Comparison of ENCODE assay signal across 8 cellular contexts in genomic region chr19:21463449-21464105, GRCh38. TPM values are rescaled to one million over a fixed set of nuclear protein-coding genes. Genes with fewer than 3 reads are reported as not detected.
A peak's percentile ranks its signal among the peaks of the same experiment; 100 is the strongest.
DNase-seq lines count a peak whose midpoint lies in the region; ATAC-seq and TF ChIP-seq lines count a peak whose summit lies in the region.

No MANE protein-coding gene starts in this region.

- no peak overlapping the region for H2BK120ac ChIP-seq in IMR-90 (ENCODE audit: low read depth, low read length)

- peaks cover 10% of the 10 kb centered on the region for H3K9me3 Mint-ChIP-seq in activated CD8-positive, alpha-beta T cell treated with anti-CD3 and anti-CD28 coated beads for 36 hours

- H3K4me3 ChIP-seq in IMR-90 (ENCODE audit: insufficient read depth, low read depth, low read length) (no peak overlapping the region), heart right ventricle (peak overlapping the region; percentile 8 to 49 (median 34)), psoas muscle (peak overlapping the region; percentile 39)

- H2AFZ ChIP-seq in IMR-90 (replicated peaks; ENCODE audit: low read length, poor library complexity), result peak overlapping the region; percentile 63

- peaks cover 19% of the 10 kb centered on the region for H3K36me3 Mint-ChIP-seq in activated CD8-positive, alpha-beta T cell treated with anti-CD3 and anti-CD28 coated beads for 36 hours (ENCODE audit: low read depth)

- CTCF ChIA-PET in IMR-90 (lab: Yijun Ruan, JAX), result interaction anchor here (0.5 kb wide), 1 partner anchor 476 kb away, joined by 7 read pairs; no protein-coding TSS in a partner anchor
- CTCF ChIA-PET in activated CD8-positive, alpha-beta T cell treated with anti-CD3 and anti-CD28 coated beads for 36 hours (lab: Charles Lee), result no interaction called here

- no peak overlapping the region for H3K9ac ChIP-seq in IMR-90 (ENCODE audit: low read depth, low read length)

- no peak overlapping the region for H4K5ac ChIP-seq in IMR-90 (ENCODE audit: low read depth, low read length)

- H3K27ac Mint-ChIP-seq in activated CD8-positive, alpha-beta T cell treated with anti-CD3 and anti-CD28 coated beads for 36 hours, result peak overlapping the region; percentile 87

- DNase-seq in DMS53 (lab: John Stamatoyannopoulos, UW) (peak; percentile 96), IMR-90 (no peak), heart right ventricle (peak; percentile 38 to 44), psoas muscle (peak in 1 of 2 donors; percentile 58), KBM-7 (no peak)
- peak; percentile 88 for DNase-seq in activated CD8-positive, alpha-beta T cell treated with anti-CD3 and anti-CD28 coated beads for 36 hours
- DNase-seq in NK-92 treated with Interleukin-12 subunit alpha and Interleukin-12 subunit beta, amount 100 ng/mL, for 24 hours (lab: John Stamatoyannopoulos, UW), result no peak

- no peak overlapping the region for H2BK5ac ChIP-seq in IMR-90 (ENCODE audit: low read depth, low read length, poor library complexity, severe bottlenecking)

- no peak overlapping the region for H3K56ac ChIP-seq in IMR-90 (ENCODE audit: extremely low read depth, insufficient read depth, low read length)

- H2BK15ac ChIP-seq in IMR-90 (ENCODE audit: low read depth, low read length), result no peak overlapping the region

- H3K4me3 Mint-ChIP-seq in activated CD8-positive, alpha-beta T cell treated with anti-CD3 and anti-CD28 coated beads for 36 hours, result peak overlapping the region; percentile 88

- ATAC-seq in IMR-90 (ENCODE audit: low read depth) (no peak), heart right ventricle (peak; percentile 78 to 98 (median 89)), psoas muscle (peak in 2 of 4 donors; percentile 65 to 71), GM19035 (IDR thresholded peaks at IDR 0.05; ENCODE audit: unreplicated experiment) (no peak)
- peak; percentile 99 for ATAC-seq in activated CD8-positive, alpha-beta T cell treated with anti-CD3 and anti-CD28 coated beads for 36 hours

- no peaks in the 10 kb centered on the region for H3K27me3 ChIP-seq in IMR-90 (ENCODE audit: control insufficient read depth, insufficient read depth, low read length)
- H3K27me3 ChIP-seq in heart right ventricle, result peaks cover 0 to 14% (median 0%) of the 10 kb centered on the region in 7 donors
- peaks cover 0 to 8% (median 2%) of the 10 kb centered on the region in 3 donors for H3K27me3 ChIP-seq in psoas muscle (ENCODE audit: insufficient read depth in 3 of 3, low read length in 2 of 3)

- no peak overlapping the region for H3K14ac ChIP-seq in IMR-90 (replicated peaks; ENCODE audit: low read depth, low read length)

- H4K20me1 ChIP-seq in IMR-90 (ENCODE audit: insufficient read depth, low read length), result no peaks in the 10 kb centered on the region

- H3K4me2 ChIP-seq in IMR-90 (ENCODE audit: low read depth, low read length), result no peak overlapping the region

- H4K8ac ChIP-seq in IMR-90 (ENCODE audit: low read depth in 2 of 2, low read length in 2 of 2), result no peak overlapping the region

- no peaks in the 10 kb centered on the region for H3K36me3 ChIP-seq in IMR-90 (ENCODE audit: control insufficient read depth, insufficient read depth, low read length)
- no peaks in the 10 kb centered on the region for H3K36me3 ChIP-seq in heart right ventricle
- H3K36me3 ChIP-seq in psoas muscle (ENCODE audit: insufficient read depth in 1 of 2, low read depth in 1 of 2), result no peaks in the 10 kb centered on the region

- H4K91ac ChIP-seq in IMR-90 (ENCODE audit: insufficient read depth, low read depth, low read length), result no peak overlapping the region

- WGBS in IMR-90 (ENCODE audit: extremely low coverage in 2 of 2, insufficient read length in 1 of 2), 2 experiments, result 11% methylated on average over 5 of the region's 38 CpGs; no CpG with 5 or more reads in 1 of the 2 experiments
- 2% methylated on average over 38 of the region's 38 CpGs for WGBS in heart right ventricle, 2 donors
- 2 to 4% (median 3%) methylated on average over 35 to 38 of the region's 38 CpGs for WGBS in psoas muscle, 3 donors

- BruUV-seq in IMR-90 (replicated peaks; lab: Mats Ljungman, UMichigan), result no TSS peak

- H3K4me1 ChIP-seq in IMR-90 (ENCODE audit: control insufficient read depth, insufficient read depth, low read length), result no peaks in the 10 kb centered on the region
- no peaks in the 10 kb centered on the region for H3K4me1 ChIP-seq in heart right ventricle
- H3K4me1 ChIP-seq in psoas muscle, result no peaks in the 10 kb centered on the region

- H3K79me1 ChIP-seq in IMR-90 (ENCODE audit: low read depth in 1 of 2, low read length in 2 of 2), result no peaks in the 10 kb centered on the region

- dilution Hi-C loops in IMR-90 (cut with HindIII; ENCODE audit: low sequenced_read_pairs, unreplicated experiment), result no loop called here

- in situ Hi-C loops in IMR-90 (cut with MboI; ENCODE audit: low sequenced_read_pairs) (no loop called here), KBM-7 (cut with MboI; ENCODE audit: low pct_unique_long_range_greater_than_20kb, low sequenced_read_pairs) (no loop called here)

- no peaks in the 10 kb centered on the region for H3K4me1 Mint-ChIP-seq in activated CD8-positive, alpha-beta T cell treated with anti-CD3 and anti-CD28 coated beads for 36 hours (ENCODE audit: low read depth)

- intact Hi-C loops in IMR-90 (cut with micrococcal nuclease), result no loop called here
- intact Hi-C loops in activated CD8-positive, alpha-beta T cell treated with anti-CD3 and anti-CD28 coated beads for 36 hours (cut with micrococcal nuclease), result no loop called here
- intact Hi-C loops in heart right ventricle (cut with DNase I), result no loop called here
- intact Hi-C loops in psoas muscle (cut with DNase I), result no loop called here

- H3K9me3 ChIP-seq in IMR-90 (ENCODE audit: control insufficient read depth, insufficient read depth, low read length) (peaks cover 29% of the 10 kb centered on the region), heart right ventricle (peaks cover 0 to 23% (median 0%) of the 10 kb centered on the region in 11 donors), psoas muscle (peaks cover 3% of the 10 kb centered on the region)

- TF ChIP-seq CTCF in IMR-90 (conservative IDR thresholded peaks at IDR 0.05; ENCODE audit: low read depth, low read length) (no peak), heart right ventricle (IDR thresholded peaks at IDR 0.05) (no peak), psoas muscle (IDR thresholded peaks at IDR 0.05) (no peak)
- no peak for TF ChIP-seq CTCF in activated CD8-positive, alpha-beta T cell treated with anti-CD3 and anti-CD28 coated beads for 36 hours (IDR thresholded peaks at IDR 0.05)

- no peak overlapping the region for H2AK5ac ChIP-seq in IMR-90 (ENCODE audit: low read depth, low read length)

- POLR2A ChIA-PET in IMR-90 (lab: Charles Lee; ENCODE audit: unreplicated experiment), result interaction anchor here (0.6 kb wide), 1 partner anchor 470 kb away, joined by 5 read pairs; no protein-coding TSS in a partner anchor
- POLR2A ChIA-PET in activated CD8-positive, alpha-beta T cell treated with anti-CD3 and anti-CD28 coated beads for 36 hours (lab: Charles Lee), result interaction anchor here (1.0 to 1.4 kb wide), 2 partner anchors 11 to 42 kb away, joined by 4 read pairs; partner anchors contain the start of gene ZNF429

- TF ChIP-seq RAD21 in IMR-90 (IDR thresholded peaks at IDR 0.05; ENCODE audit: low read length), result no peak

- no peak for TF ChIP-seq POLR2A in IMR-90 (IDR thresholded peaks at IDR 0.05; ENCODE audit: low read depth, low read length)

- no peak overlapping the region for H3K23ac ChIP-seq in IMR-90 (ENCODE audit: low read depth, low read length)

- no peak overlapping the region for H2BK20ac ChIP-seq in IMR-90 (ENCODE audit: low read depth, low read length)

- peaks cover 5% of the 10 kb centered on the region for H3K27me3 Mint-ChIP-seq in activated CD8-positive, alpha-beta T cell treated with anti-CD3 and anti-CD28 coated beads for 36 hours

- no peak overlapping the region for H3K4ac ChIP-seq in IMR-90 (ENCODE audit: low read depth, low read length)

- H3K9me1 ChIP-seq in IMR-90 (ENCODE audit: insufficient read depth, low read length), result no peaks in the 10 kb centered on the region

- H3K18ac ChIP-seq in IMR-90 (ENCODE audit: low read depth, low read length), result no peak overlapping the region

- no peak overlapping the region for H3K27ac ChIP-seq in IMR-90 (ENCODE audit: insufficient read depth, low read length)
- H3K27ac ChIP-seq in heart right ventricle, result no peak overlapping the region
- no peak overlapping the region for H3K27ac ChIP-seq in psoas muscle

- no peak overlapping the region for H2AK9ac ChIP-seq in IMR-90 (replicated peaks; ENCODE audit: low read depth, low read length, poor library complexity)

TF ChIP-seq in IMR-90, 13 proteins besides CTCF, POLR2A, EP300 and RAD21 (continues in another document):
- no peak for TF ChIP-seq USF2 (IDR thresholded peaks at IDR 0.05; ENCODE audit: low read depth, low read length)
- no peak for TF ChIP-seq BHLHE40 (IDR thresholded peaks at IDR 0.05; ENCODE audit: low read depth, low read length)
- TF ChIP-seq RCOR1 (IDR thresholded peaks at IDR 0.05; ENCODE audit: insufficient replicate concordance, low read length), result no peak
- TF ChIP-seq MAFK (IDR thresholded peaks at IDR 0.05; ENCODE audit: low read depth, low read length), result no peak
- no peak for TF ChIP-seq ELK1 (IDR thresholded peaks at IDR 0.05; ENCODE audit: borderline replicate concordance, low read depth, low read length)

RNA-seq across cellular contexts. Expression of gene ZNF429, which starts 41.8 kb away (rescaled TPM):
- 4.3 and 5.3 TPM in 2 replicates for total RNA-seq in IMR-90 (2012; rRNA removed)
- 4.6 and 6.4 TPM in 2 replicates for polyA plus RNA-seq in IMR-90 (2012; rRNA removed)
- polyA plus RNA-seq in IMR-90 (2012; cell fraction: cytosol; rRNA removed), result 3.0 and 4.6 TPM in 2 replicates
- 3.0 and 4.3 TPM in 2 replicates for polyA plus RNA-seq in IMR-90 (2012; cell fraction: nucleus; rRNA removed; ENCODE audit: low replicate concordance)
- total RNA-seq in activated CD8-positive, alpha-beta T cell treated with anti-CD3 and anti-CD28 coated beads for 36 hours, result 10 to 100 TPM; 11.8 to 14.7 TPM
- 10 to 100 TPM in 1 of 10 donors, 1 to 10 TPM in 9; 5.8 to 12.2 (median 8.6) TPM for total RNA-seq in heart right ventricle
- 1 to 10 TPM; 3.8 to 4.4 TPM for polyA plus RNA-seq in heart right ventricle
- total RNA-seq in psoas muscle, result 10 to 100 TPM in 1 of 4 donors, 1 to 10 TPM in 3; 6.9 to 11.3 (median 7.7) TPM
- 1 to 10 TPM; 3.5 to 8.4 (median 4.8) TPM for polyA plus RNA-seq in psoas muscle

Comparison
In these comparisons a context has a peak if more than half of its experiments do, and no peak if none do; other contexts are left out.
1. DNase-seq: peak in DMS53 (single experiment), activated CD8-positive, alpha-beta T cell treated with anti-CD3 and anti-CD28 coated beads for 36 hours (single experiment) and heart right ventricle (2 of 2); none in IMR-90 (single experiment), NK-92 treated with Interleukin-12 subunit alpha and Interleukin-12 subunit beta, amount 100 ng/mL, for 24 hours (single experiment) and KBM-7 (single experiment).
2. ATAC-seq: peak in activated CD8-positive, alpha-beta T cell treated with anti-CD3 and anti-CD28 coated beads for 36 hours (single experiment) and heart right ventricle (8 of 8); none in IMR-90 (single experiment) and GM19035 (single experiment).